In genomic region chr16:85431431-85432124, GRCh38 we compare ENCODE assay signal across 22 cellular contexts.
A peak's percentile ranks its signal among the peaks of the same experiment; 100 is the strongest.
DNase-seq lines count a peak whose midpoint lies in the region; ATAC-seq and TF ChIP-seq lines count a peak whose summit lies in the region.
"Had no signal": no experiment of that assay in that cellular context is flagged by ENCODE, and none has a peak within 500 bp of the region (broad histone marks: within the 10 kb centered on the region; RNA-seq: fewer than 3 reads in every experiment).

No MANE protein-coding gene starts in this region.

- DNase-seq in activated effector memory CD4-positive, alpha-beta T cell treated with anti-CD3 and anti-CD28 coated beads, Interleukin-2, amount 50 U/mL, for 16 hours, result peak; percentile 47
- no peak for DNase-seq in activated effector memory CD4-positive, alpha-beta T cell treated with Interleukin-2 at 50 U/mL for 16 hours
- DNase-seq in H7, result peak; percentile 65
- DNase-seq in chondrocyte (ENCODE audit: low spot score), result peak; percentile 76
- peak; percentile 9 to 47 for DNase-seq in psoas muscle
- no peak for DNase-seq in GM19240 (ENCODE audit: insufficient read length, low spot score)
- no peak for DNase-seq in GM20000 (ENCODE audit: low spot score)
- DNase-seq in stimulated activated CD4-positive, alpha-beta T cell treated with anti-CD3 and anti-CD28 coated beads, Interleukin-12 subunit alpha, Interleukin-12 subunit beta, amount 100 ng/mL, for 4 hours, result no peak
- DNase-seq: activated naive CD4-positive, alpha-beta T cell treated with Interleukin-2 at 50 U/mL for 16 hours; amniotic stem cell; central memory CD4-positive, alpha-beta T cell; foreskin keratinocyte; hippocampal formation; NCI-H1092; NCI-H774; PC-3; SJCRH30; stimulated activated naive CD8-positive, alpha-beta T cell treated with anti-CD3 and anti-CD28 coated beads, Interleukin-15, Interleukin-2, amounts not matched to agents 100 U/mL and 50 U/mL, for 24 hours had no signal

- 94 to 96% (median 95%) methylated on average over 33 of the region's 33 CpGs for WGBS in psoas muscle, 3 donors

- H3K9me3 ChIP-seq in psoas muscle, result no peaks in the 10 kb centered on the region
- H3K9me3 ChIP-seq: SJCRH30, thyroid gland had no signal

- H3K4me3 Mint-ChIP-seq in chondrocyte (ENCODE audit: unreplicated experiment), result no peak overlapping the region
- H3K4me3 Mint-ChIP-seq: CD8-positive, alpha-beta memory T cell; T-helper 17 cell had no signal

- H3K9me3 Mint-ChIP-seq in chondrocyte (ENCODE audit: low read depth), result no peaks in the 10 kb centered on the region
- H3K9me3 Mint-ChIP-seq: CD8-positive, alpha-beta memory T cell had no signal

- no peak for ATAC-seq in psoas muscle
- ATAC-seq: foreskin keratinocyte; PC-3; stimulated activated naive CD8-positive, alpha-beta T cell treated with anti-CD3 and anti-CD28 coated beads, Interleukin-15, Interleukin-2, amounts not matched to agents 100 U/mL and 50 U/mL, for 24 hours; T-helper 17 cell had no signal

- H3K4me1 Mint-ChIP-seq in chondrocyte (ENCODE audit: low read depth), result no peaks in the 10 kb centered on the region
- H3K4me1 Mint-ChIP-seq: CD8-positive, alpha-beta memory T cell had no signal

- intact Hi-C loops in psoas muscle (cut with DNase I), result no loop called here

- peaks cover 4% of the 10 kb centered on the region for H3K36me3 Mint-ChIP-seq in chondrocyte (ENCODE audit: low read depth)
- H3K36me3 Mint-ChIP-seq: CD8-positive, alpha-beta memory T cell had no signal

- peaks cover 13% of the 10 kb centered on the region for H3K27me3 Mint-ChIP-seq in chondrocyte (ENCODE audit: low read depth)

- H3K4me3 ChIP-seq in H7 (ENCODE audit: insufficient read depth, low read depth, low read length), result no peak overlapping the region
- no peak overlapping the region for H3K4me3 ChIP-seq in psoas muscle
- H3K4me3 ChIP-seq: SJCRH30, thyroid gland had no signal

- H3K4me1 ChIP-seq in psoas muscle, result no peaks in the 10 kb centered on the region
- H3K4me1 ChIP-seq: foreskin keratinocyte, thyroid gland had no signal

- no peaks in the 10 kb centered on the region for H3K27me3 ChIP-seq in H7 (ENCODE audit: control insufficient read depth, insufficient read depth, low read length)
- no peaks in the 10 kb centered on the region for H3K27me3 ChIP-seq in psoas muscle (ENCODE audit: insufficient read depth in 3 of 3, low read length in 2 of 3)
- H3K27me3 ChIP-seq: SJCRH30, thyroid gland had no signal

- no peaks in the 10 kb centered on the region for H3K36me3 ChIP-seq in H7 (replicated peaks; ENCODE audit: control insufficient read depth, insufficient read depth, low read length)
- H3K36me3 ChIP-seq in psoas muscle (ENCODE audit: insufficient read depth in 1 of 2, low read depth in 1 of 2), result no peaks in the 10 kb centered on the region
- H3K36me3 ChIP-seq: SJCRH30, thyroid gland had no signal

- H3K27ac Mint-ChIP-seq in chondrocyte (ENCODE audit: unreplicated experiment), result no peak overlapping the region

- H3K27ac ChIP-seq in psoas muscle, result no peak overlapping the region
- H3K27ac ChIP-seq: foreskin keratinocyte, SJCRH30, thyroid gland, VCaP had no signal

- TF ChIP-seq CTCF in chondrocyte (IDR thresholded peaks at IDR 0.05), result no peak
- no peak for TF ChIP-seq CTCF in psoas muscle (IDR thresholded peaks at IDR 0.05)
- no peak for TF ChIP-seq CTCF in GM20000 (IDR thresholded peaks at IDR 0.05; ENCODE audit: extremely low read depth, missing control alignments)

Comparison
In these comparisons a context has a peak if more than half of its experiments do, and no peak if none do; other contexts are left out.
1. DNase-seq: peak in activated effector memory CD4-positive, alpha-beta T cell treated with anti-CD3 and anti-CD28 coated beads, Interleukin-2, amount 50 U/mL, for 16 hours (single experiment), H7 (single experiment), chondrocyte (single experiment) and psoas muscle (2 of 2); none in activated effector memory CD4-positive, alpha-beta T cell treated with Interleukin-2 at 50 U/mL for 16 hours (single experiment), GM19240 (single experiment), GM20000 (single experiment) and stimulated activated CD4-positive, alpha-beta T cell treated with anti-CD3 and anti-CD28 coated beads, Interleukin-12 subunit alpha, Interleukin-12 subunit beta, amount 100 ng/mL, for 4 hours (single experiment).